8 cellular contexts compared by ENCODE assay signal in genomic region chr11:20443596-20443995, GRCh38. TPM values are rescaled to one million over a fixed set of nuclear protein-coding genes. Genes with fewer than 3 reads are reported as not detected.
DNase-seq lines count a peak whose midpoint lies in the region; TF ChIP-seq lines count a peak whose summit lies in the region.

No MANE protein-coding gene starts in this region.

- DNase-seq in AG20443 (ENCODE audit: low spot score) (peak; percentile 13), H7 (peak; percentile 7), hepatocyte (ENCODE audit: low spot score) (peak; percentile 10), activated gamma-delta T cell treated with Interleukin-2 at 50 U/mL for 16 hours (no peak), glutamatergic neuron (no peak), HuH-7.5 (ENCODE audit: low spot score) (no peak)
- no peak for DNase-seq in stimulated activated CD4-positive, alpha-beta T cell treated with anti-CD3 and anti-CD28 coated beads, Interleukin-4, amount 100 ng/mL, for 4 hours

- H3K9ac ChIP-seq in SU-DHL-6 (ENCODE audit: low read length) = no peak overlapping the region

- H4K20me1 ChIP-seq in SU-DHL-6 (ENCODE audit: low read depth, low read length) (0 out of 2 replicates have a peak, but pooled peaks cover 6% of the 10 kb centered on the region), hepatocyte (ENCODE audit: insufficient read depth, poor library complexity, severe bottlenecking) (no peaks in the 10 kb centered on the region)

- H3K9me3 ChIP-seq in SU-DHL-6 (ENCODE audit: insufficient read depth, low read length) (no peaks in the 10 kb centered on the region), hepatocyte (ENCODE audit: low read depth) (no peaks in the 10 kb centered on the region)

- H3K27ac ChIP-seq in SU-DHL-6 (ENCODE audit: low read depth, low read length) = no peak overlapping the region
- no peak overlapping the region for H3K27ac ChIP-seq in hepatocyte

- no peaks in the 10 kb centered on the region for H3K36me3 ChIP-seq in H7 (replicated peaks; ENCODE audit: control insufficient read depth, insufficient read depth, low read length)
- H3K36me3 ChIP-seq in SU-DHL-6 (ENCODE audit: low read length) = peaks cover 31% of the 10 kb centered on the region
- H3K36me3 ChIP-seq in hepatocyte (replicated peaks; ENCODE audit: insufficient read depth, low read depth) = no peaks in the 10 kb centered on the region

- no peaks in the 10 kb centered on the region for H3K4me1 Mint-ChIP-seq in glutamatergic neuron (ENCODE audit: low read depth, unreplicated experiment)

- H3K9me3 Mint-ChIP-seq in glutamatergic neuron (ENCODE audit: unreplicated experiment) = no peaks in the 10 kb centered on the region

- peak; percentile 34 for TF ChIP-seq CTCF in SU-DHL-6 (IDR thresholded peaks at IDR 0.05; ENCODE audit: insufficient read depth, low read length, poor library complexity, severe bottlenecking)
- TF ChIP-seq CTCF in hepatocyte (IDR thresholded peaks at IDR 0.05; ENCODE audit: poor library complexity) = peak; percentile 47
- no peak for TF ChIP-seq CTCF in glutamatergic neuron (IDR thresholded peaks at IDR 0.05; ENCODE audit: partially characterized antibody, unreplicated experiment)

- H3F3A ChIP-seq in SU-DHL-6 (ENCODE audit: insufficient read depth) = peaks cover 22% of the 10 kb centered on the region; the same call in 1 of the 2 replicates

- H2AFZ ChIP-seq in SU-DHL-6 (ENCODE audit: low read depth, low read length, severe bottlenecking) = no peak overlapping the region
- no peak overlapping the region for H2AFZ ChIP-seq in hepatocyte

- H3K4me3 Mint-ChIP-seq in glutamatergic neuron (ENCODE audit: unreplicated experiment) = no peak overlapping the region

- no peaks in the 10 kb centered on the region for H3K27me3 Mint-ChIP-seq in glutamatergic neuron (ENCODE audit: unreplicated experiment)

- H3K27me3 ChIP-seq in H7 (ENCODE audit: control insufficient read depth, insufficient read depth, low read length) (no peaks in the 10 kb centered on the region), SU-DHL-6 (ENCODE audit: low read length) (no peaks in the 10 kb centered on the region), hepatocyte (no peaks in the 10 kb centered on the region)

- H3K4me3 ChIP-seq in H7 (ENCODE audit: insufficient read depth, low read depth, low read length) (no peak overlapping the region), SU-DHL-6 (ENCODE audit: insufficient read depth, low read length, poor library complexity, severe bottlenecking) (no peak overlapping the region), hepatocyte (no peak overlapping the region)

- no peaks in the 10 kb centered on the region for H3K36me3 Mint-ChIP-seq in glutamatergic neuron (ENCODE audit: unreplicated experiment)

- H3K9me2 ChIP-seq in SU-DHL-6 (replicated peaks; ENCODE audit: insufficient read depth, low read length) (no peaks in the 10 kb centered on the region), hepatocyte (replicated peaks; ENCODE audit: insufficient read depth) (no peaks in the 10 kb centered on the region)

- no peak overlapping the region for H3K4me2 ChIP-seq in SU-DHL-6 (ENCODE audit: low read depth, low read length, poor library complexity, severe bottlenecking)
- H3K4me2 ChIP-seq in hepatocyte = no peak overlapping the region

- H3K4me1 ChIP-seq in hepatocyte (ENCODE audit: insufficient read depth) = no peaks in the 10 kb centered on the region

- H3K27ac Mint-ChIP-seq in glutamatergic neuron (ENCODE audit: unreplicated experiment) = no peak overlapping the region

- H3K79me2 ChIP-seq in SU-DHL-6 (ENCODE audit: insufficient read depth, low read length) (peaks cover 32% of the 10 kb centered on the region), hepatocyte (no peaks in the 10 kb centered on the region)

- WGBS in hepatocyte (ENCODE audit: low lambda C conversion rate, missing lambda C conversion rate) = 74% methylated on average over 3 of the region's 3 CpGs

RNA-seq across cellular contexts. Expression of gene PRMT3, which starts 56.1 kb away (rescaled TPM):
- total RNA-seq in H7 (2014; rRNA removed; shearing (Covaris generic)) = 49.8 and 58.9 TPM in 2 replicates
- 14.1 and 18.8 TPM in 2 replicates for total RNA-seq in hepatocyte
- polyA plus RNA-seq in hepatocyte = 9.5 and 12.9 TPM in 2 replicates
- 11.2 TPM for total RNA-seq in glutamatergic neuron (ENCODE audit: unreplicated experiment)

Comparison
In these comparisons a context has a peak if more than half of its experiments do, and no peak if none do; other contexts are left out.
1. DNase-seq: peak in AG20443 (single experiment), H7 (single experiment) and hepatocyte (single experiment); none in activated gamma-delta T cell treated with Interleukin-2 at 50 U/mL for 16 hours (single experiment), glutamatergic neuron (single experiment), stimulated activated CD4-positive, alpha-beta T cell treated with anti-CD3 and anti-CD28 coated beads, Interleukin-4, amount 100 ng/mL, for 4 hours (0 of 2) and HuH-7.5 (single experiment).